In the genomic region with DNA sequence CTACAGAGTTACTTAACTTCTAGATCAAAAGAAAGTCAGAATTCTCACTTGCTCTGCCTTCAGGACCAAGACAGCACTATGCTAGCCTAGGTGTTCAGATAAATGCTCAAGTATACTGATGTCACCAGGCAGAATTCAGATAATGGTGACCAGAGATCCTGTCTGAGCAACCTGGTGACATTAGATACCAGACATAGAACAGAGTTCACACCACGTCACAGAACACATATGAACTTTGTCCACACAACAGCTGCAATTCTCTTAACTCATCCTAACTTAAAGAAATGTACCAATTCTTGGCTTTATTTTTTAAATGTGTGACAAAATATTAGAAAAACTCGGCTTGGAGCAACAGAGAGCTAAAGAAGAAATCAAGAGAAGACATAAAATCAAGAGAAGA, we compare ENCODE assay signal across 16 cellular contexts. TPM values are rescaled to one million over a fixed set of nuclear protein-coding genes. Genes with fewer than 3 reads are reported as not detected.
DNase-seq lines count a peak whose midpoint lies in the region; ATAC-seq, FAIRE-seq and TF ChIP-seq lines count a peak whose summit lies in the region.
"Had no signal": no experiment of that assay in that cellular context is flagged by ENCODE, and none has a peak within 500 bp of the region (broad histone marks: within the 10 kb centered on the region; RNA-seq: fewer than 3 reads in every experiment).

No MANE protein-coding gene starts in this region.

- H3K36me3 Mint-ChIP-seq in activated CD8-positive, alpha-beta memory T cell treated with anti-CD3 and anti-CD28 coated beads, Interleukin-2, amount 10 ng/mL, durations not matched to agents 7 days and 5 days = peaks cover 43% of the 10 kb centered on the region

- intact Hi-C loops in left colon (cut with DNase I, micrococcal nuclease) (no loop called here), mucosa of descending colon (cut with DNase I, micrococcal nuclease) (no loop called here)

- no peak for TF ChIP-seq CTCF in mucosa of descending colon (IDR thresholded peaks at IDR 0.05)

- peak overlapping the region; percentile 2 for H3K27ac Mint-ChIP-seq in activated CD8-positive, alpha-beta memory T cell treated with anti-CD3 and anti-CD28 coated beads, Interleukin-2, amount 10 ng/mL, durations not matched to agents 7 days and 5 days
- H3K27ac Mint-ChIP-seq: CD14-positive monocyte; CD8-positive, alpha-beta T cell had no signal

- CTCF ChIA-PET in activated CD8-positive, alpha-beta memory T cell treated with anti-CD3 and anti-CD28 coated beads, Interleukin-2, amount 10 ng/mL, durations not matched to agents 7 days and 5 days (lab: Charles Lee) = interaction anchor here (1.2 kb wide), 1 partner anchor 10 kb away, joined by 3 read pairs; no protein-coding TSS in a partner anchor

- H3K36me3 ChIP-seq in mucosa of descending colon (ENCODE audit: low read depth) = no peaks in the 10 kb centered on the region

- DNase-seq in activated CD8-positive, alpha-beta memory T cell treated with anti-CD3 and anti-CD28 coated beads, Interleukin-2, amount 10 ng/mL, durations not matched to agents 7 days and 5 days = no peak
- no peak for DNase-seq in activated CD8-positive, alpha-beta memory T cell treated with anti-CD3 and anti-CD28 coated beads, Interleukin-2, amount 50 U/mL, for 4 hours
- no peak for DNase-seq in left colon
- DNase-seq in mucosa of descending colon = no peak
- no peak for DNase-seq in urothelium cell line (ENCODE audit: low spot score)
- DNase-seq in RCC 7860 (ENCODE audit: low spot score) = no peak
- DNase-seq in iPS-NIHi11 (ENCODE audit: low spot score) = no peak
- DNase-seq: CD8-positive, alpha-beta T cell; DMS53; GF-D8; GM23248 had no signal

- FAIRE-seq in urothelium cell line (lab: Jason Lieb, UNC) (peak; percentile 53), RCC 7860 (lab: Jason Lieb, UNC) (no peak)
- FAIRE-seq: H54 had no signal

- H3K9me3 Mint-ChIP-seq in activated CD8-positive, alpha-beta memory T cell treated with anti-CD3 and anti-CD28 coated beads, Interleukin-2, amount 10 ng/mL, durations not matched to agents 7 days and 5 days (ENCODE audit: low read depth) = no peaks in the 10 kb centered on the region
- H3K9me3 Mint-ChIP-seq: CD14-positive monocyte; CD8-positive, alpha-beta T cell had no signal

- no peak for ATAC-seq in activated CD8-positive, alpha-beta memory T cell treated with anti-CD3 and anti-CD28 coated beads, Interleukin-2, amount 10 ng/mL, durations not matched to agents 7 days and 5 days
- peak; percentile 71 for ATAC-seq in left colon
- peak; percentile 47 for ATAC-seq in mucosa of descending colon
- ATAC-seq in HG03342 (IDR thresholded peaks at IDR 0.05; ENCODE audit: unreplicated experiment) = no peak
- ATAC-seq: CD8-positive, alpha-beta T cell; HCT116 had no signal

- H3K4me3 ChIP-seq in mucosa of descending colon = no peak overlapping the region
- H3K4me3 ChIP-seq: GM23248 had no signal

- no peak overlapping the region for H3K4me3 Mint-ChIP-seq in activated CD8-positive, alpha-beta memory T cell treated with anti-CD3 and anti-CD28 coated beads, Interleukin-2, amount 10 ng/mL, durations not matched to agents 7 days and 5 days
- H3K4me3 Mint-ChIP-seq: CD14-positive monocyte; CD8-positive, alpha-beta T cell had no signal

- H3K4me1 ChIP-seq in mucosa of descending colon (ENCODE audit: low read depth) = no peaks in the 10 kb centered on the region

- H3K27me3 Mint-ChIP-seq in activated CD8-positive, alpha-beta memory T cell treated with anti-CD3 and anti-CD28 coated beads, Interleukin-2, amount 10 ng/mL, durations not matched to agents 7 days and 5 days = no peaks in the 10 kb centered on the region

- H3K9me3 ChIP-seq in mucosa of descending colon = no peaks in the 10 kb centered on the region
- H3K9me3 ChIP-seq: Caco-2 had no signal

- H3K4me1 Mint-ChIP-seq in activated CD8-positive, alpha-beta memory T cell treated with anti-CD3 and anti-CD28 coated beads, Interleukin-2, amount 10 ng/mL, durations not matched to agents 7 days and 5 days = no peaks in the 10 kb centered on the region

RNA-seq across cellular contexts. Expression of gene GCH1, which starts 58.1 kb away (rescaled TPM):
- total RNA-seq in activated CD8-positive, alpha-beta memory T cell treated with anti-CD3 and anti-CD28 coated beads, Interleukin-2, amount 10 ng/mL, durations not matched to agents 7 days and 5 days = 10 to 100 TPM; 70.8 to 73.2 TPM
- total RNA-seq in left colon = 10 to 100 TPM; 26.6 to 34.3 TPM
- total RNA-seq in mucosa of descending colon = 10 to 100 TPM; 12.8 to 27.1 (median 19.3) TPM

Comparison
In these comparisons a context has a peak if more than half of its experiments do, and no peak if none do; other contexts are left out.
1. ATAC-seq: peak in left colon (single experiment) and mucosa of descending colon (single experiment); none in activated CD8-positive, alpha-beta memory T cell treated with anti-CD3 and anti-CD28 coated beads, Interleukin-2, amount 10 ng/mL, durations not matched to agents 7 days and 5 days (single experiment) and HG03342 (single experiment).